ENCODE assay signal across 26 cellular contexts in the genomic region with DNA sequence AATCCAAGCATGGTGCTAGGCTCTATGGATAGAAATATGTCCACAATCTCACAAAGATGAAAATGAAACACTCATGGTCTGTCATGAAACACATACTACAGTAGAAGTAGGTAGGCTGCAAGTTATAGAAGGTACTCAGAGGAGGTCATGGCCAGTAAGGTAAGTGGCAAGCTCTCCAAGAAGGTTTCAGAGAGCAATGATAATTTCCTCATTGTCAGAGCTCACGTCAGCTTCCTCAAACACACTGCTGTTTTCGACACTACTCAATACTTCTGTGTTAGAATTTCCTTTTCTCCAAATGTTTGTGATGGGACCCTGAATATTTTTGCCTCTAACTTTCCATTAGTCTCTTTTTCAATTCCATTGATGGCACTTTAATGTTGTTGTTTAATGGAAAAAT. TPM values are rescaled to one million over a fixed set of nuclear protein-coding genes. Genes with fewer than 3 reads are reported as not detected.
DNase-seq lines count a peak whose midpoint lies in the region; ATAC-seq, FAIRE-seq and TF ChIP-seq lines count a peak whose summit lies in the region.
"Had no signal": no experiment of that assay in that cellular context is flagged by ENCODE, and none has a peak within 500 bp of the region (broad histone marks: within the 10 kb centered on the region; RNA-seq: fewer than 3 reads in every experiment).

No MANE protein-coding gene starts in this region.

- H4K20me1 ChIP-seq in DND-41 (ENCODE audit: insufficient read depth, low read length): no peaks in the 10 kb centered on the region
- no peaks in the 10 kb centered on the region for H4K20me1 ChIP-seq in OCI-LY7 (ENCODE audit: insufficient read depth, low read length)
- no peaks in the 10 kb centered on the region for H4K20me1 ChIP-seq in GM12878 (ENCODE audit: control insufficient read depth, insufficient read depth)

- no peaks in the 10 kb centered on the region for H3K9me2 ChIP-seq in OCI-LY7 (ENCODE audit: insufficient read depth, low read length)

- ATAC-seq in DND-41 (ENCODE audit: insufficient read depth, low read depth) (no peak), GM19351 (IDR thresholded peaks at IDR 0.05; ENCODE audit: unreplicated experiment) (peak; percentile 34), GM12878 (peak; percentile 3; the same call in 1 of the 3 replicates), GM21381 (IDR thresholded peaks at IDR 0.05; ENCODE audit: unreplicated experiment) (no peak), HG02884 (IDR thresholded peaks at IDR 0.05; ENCODE audit: unreplicated experiment) (no peak)

- H3K9me3 ChIP-seq in DND-41 (ENCODE audit: insufficient read depth, low read length, severe bottlenecking): peaks cover 14% of the 10 kb centered on the region
- peaks cover 8% of the 10 kb centered on the region; the same call in 1 of the 2 replicates for H3K9me3 ChIP-seq in OCI-LY7 (ENCODE audit: low read length)
- H3K9me3 ChIP-seq in GM12878 (replicated peaks; ENCODE audit: control insufficient read depth, insufficient read depth, low read length): peaks cover 25% of the 10 kb centered on the region
- H3K9me3 ChIP-seq in small intestine (ENCODE audit: control insufficient read depth, low read depth): no peaks in the 10 kb centered on the region
- H3K9me3 ChIP-seq: SJCRH30, tibial nerve had no signal

- no peaks in the 10 kb centered on the region; the same call in 1 of the 2 replicates for H3K36me3 ChIP-seq in DND-41 (ENCODE audit: insufficient read depth, low read length)
- peaks cover 4% of the 10 kb centered on the region; the same call in 1 of the 2 replicates for H3K36me3 ChIP-seq in OCI-LY7 (ENCODE audit: insufficient read depth, low read length)
- no peaks in the 10 kb centered on the region for H3K36me3 ChIP-seq in GM12878 (ENCODE audit: control insufficient read depth in 2 of 2, insufficient read depth in 2 of 2, low read length in 1 of 2)
- no peaks in the 10 kb centered on the region for H3K36me3 ChIP-seq in small intestine (ENCODE audit: control insufficient read depth in 2 of 2, insufficient read depth in 2 of 2, low read length in 2 of 2)
- H3K36me3 ChIP-seq: SJCRH30, stomach, tibial nerve had no signal

- POLR2A ChIA-PET in OCI-LY7 (lab: Charles Lee): interaction anchor here (0.5 to 1.7 kb wide), 4 partner anchors 9 to 34 kb away, joined by 3 to 5 read pairs (median 3); no protein-coding TSS in a partner anchor
- POLR2A ChIA-PET in GM12878 (lab: Charles Lee): interaction anchor here (0.6 to 5.8 kb wide), 7 partner anchors 8 to 138 kb away, joined by 3 to 49 read pairs (median 5); a partner anchor contains a TSS

- RAD21 ChIA-PET in GM12878 (lab: Charles Lee; ENCODE audit: unreplicated experiment): interaction anchor here (0.8 to 6.7 kb wide), 5 partner anchors 20 to 105 kb away, joined by 3 to 74 read pairs (median 6); a partner anchor contains a TSS

- H3K27ac ChIP-seq in DND-41 (ENCODE audit: low read length) (no peak overlapping the region), OCI-LY7 (ENCODE audit: low read depth, low read length, poor library complexity, severe bottlenecking) (no peak overlapping the region), GM12878 (ENCODE audit: control insufficient read depth, insufficient read depth) (peak overlapping the region; percentile 6; the same call in 1 of the 2 replicates), small intestine (ENCODE audit: low read depth in 1 of 2, low read length in 1 of 2) (no peak overlapping the region)
- H3K27ac ChIP-seq: SJCRH30, stomach, tibial nerve, VCaP had no signal

- H3K4me3 ChIP-seq in DND-41 (ENCODE audit: low read depth in 1 of 2, low read length in 2 of 2): no peak overlapping the region
- no peak overlapping the region for H3K4me3 ChIP-seq in OCI-LY7 (ENCODE audit: low read depth, low read length, poor library complexity, severe bottlenecking)
- H3K4me3 ChIP-seq in GM12878: no peak overlapping the region
- no peak overlapping the region for H3K4me3 ChIP-seq in small intestine (ENCODE audit: low read depth in 1 of 2, low read length in 2 of 2)
- H3K4me3 ChIP-seq: SJCRH30, smooth muscle cell, stomach, tibial nerve had no signal

- H3K4me2 ChIP-seq in DND-41 (ENCODE audit: insufficient read depth, low read length) (no peak overlapping the region), OCI-LY7 (ENCODE audit: low read length) (no peak overlapping the region), GM12878 (ENCODE audit: control insufficient read depth, insufficient read depth) (peak overlapping the region; percentile 35)
- H3K4me2 ChIP-seq: smooth muscle cell had no signal

- CTCF ChIA-PET in OCI-LY7 (lab: Charles Lee; ENCODE audit: unreplicated experiment) (no interaction called here), GM12878 (lab: Yijun Ruan, JAX) (interaction anchor here (8.9 kb wide), 1 partner anchor 106 kb away, joined by 173 read pairs; no protein-coding TSS in a partner anchor)

- no peaks in the 10 kb centered on the region for H3K79me2 ChIP-seq in DND-41 (ENCODE audit: insufficient read depth, low read length)
- H3K79me2 ChIP-seq in OCI-LY7 (ENCODE audit: insufficient read depth, low read depth, low read length): no peaks in the 10 kb centered on the region
- H3K79me2 ChIP-seq in GM12878 (ENCODE audit: control insufficient read depth, insufficient read depth, low read length): no peaks in the 10 kb centered on the region; the same call in 1 of the 2 replicates

- TF ChIP-seq EP300 in GM12878 (IDR thresholded peaks at IDR 0.05; ENCODE audit: borderline replicate concordance in 1 of 2, control insufficient read depth in 1 of 2, low read depth in 2 of 2, low read length in 2 of 2): no peak

- TF ChIP-seq POLR2A in GM12878 (IDR thresholded peaks at IDR 0.05; ENCODE audit: low read depth, low read length): no peak

- intact Hi-C loops in OCI-LY7 (cut with micrococcal nuclease; ENCODE audit: unreplicated experiment) (loop anchor here (5.0 kb wide), 2 partner anchors 103 to 132 kb away; no protein-coding TSS in a partner anchor), GM12878 (cut with micrococcal nuclease; ENCODE audit: unreplicated experiment) (loop anchor here (5.0 kb wide), 1 partner anchor 73 kb away; no protein-coding TSS in a partner anchor)

- TF ChIP-seq RAD21 in GM12878 (IDR thresholded peaks at IDR 0.05; ENCODE audit: insufficient read depth, low read depth, low read length): no peak

- SMC1A ChIA-PET in GM12878 (lab: Charles Lee; ENCODE audit: uncharacterized antibody, unreplicated experiment): interaction anchor here (0.9 to 9.5 kb wide), 8 partner anchors 9 to 105 kb away, joined by 3 to 142 read pairs (median 34); a partner anchor contains a TSS

- BruUV-seq in OCI-LY7 (replicated peaks; lab: Mats Ljungman, UMichigan): no TSS peak
- BruUV-seq in GM12878 (replicated peaks; lab: Mats Ljungman, UMichigan): no TSS peak

- TF ChIP-seq CTCF in DND-41 (IDR thresholded peaks at IDR 0.05; ENCODE audit: borderline replicate concordance, extremely low read depth, low read length, poor library complexity, severe bottlenecking) (no peak), OCI-LY7 (conservative IDR thresholded peaks at IDR 0.05; ENCODE audit: low read length) (no peak), GM12878 (IDR thresholded peaks at IDR 0.05 in 2 of 3, conservative IDR thresholded peaks at IDR 0.05 in 1 of 3; ENCODE audit: control insufficient read depth in 2 of 3, extremely low read depth in 1 of 3, insufficient read depth in 1 of 3, low read depth in 3 of 3, low read length in 3 of 3) (no peak)

- H3K27me3 ChIP-seq in DND-41 (ENCODE audit: insufficient read depth, low read length, poor library complexity): no peaks in the 10 kb centered on the region
- H3K27me3 ChIP-seq in GM12878 (replicated peaks in 1 of 2; ENCODE audit: control insufficient read depth in 2 of 2, insufficient read depth in 2 of 2, low read length in 1 of 2): no peaks in the 10 kb centered on the region
- H3K27me3 ChIP-seq in small intestine (ENCODE audit: control insufficient read depth in 2 of 2, insufficient read depth in 2 of 2, low read length in 2 of 2): no peaks in the 10 kb centered on the region
- H3K27me3 ChIP-seq: SJCRH30, stomach, tibial nerve had no signal

- 0 out of 2 replicates have a peak overlapping the region, but pooled peaks have one; percentile 39 for H2AFZ ChIP-seq in DND-41 (ENCODE audit: low read depth, low read length)
- H2AFZ ChIP-seq in OCI-LY7 (ENCODE audit: low read length): peak overlapping the region; percentile 31; the same call in 1 of the 2 replicates
- H2AFZ ChIP-seq in GM12878 (ENCODE audit: control insufficient read depth, low read depth, low read length): peak overlapping the region; percentile 58

- in situ Hi-C loops in GM12878 (cut with MboI): no loop called here

- H3K9ac ChIP-seq in DND-41 (ENCODE audit: low read depth, low read length) (no peak overlapping the region), GM12878 (ENCODE audit: control insufficient read depth, insufficient read depth, low read length) (no peak overlapping the region)

- H3K4me1 ChIP-seq in DND-41 (ENCODE audit: insufficient read depth, low read length) (no peaks in the 10 kb centered on the region), OCI-LY7 (ENCODE audit: insufficient read depth, low read length, poor library complexity, severe bottlenecking) (peaks cover 26% of the 10 kb centered on the region), GM12878 (ENCODE audit: control insufficient read depth, insufficient read depth, low read length) (peaks cover 34% of the 10 kb centered on the region), small intestine (ENCODE audit: control insufficient read depth in 2 of 2, insufficient read depth in 1 of 2, low read depth in 1 of 2, low read length in 1 of 2) (no peaks in the 10 kb centered on the region)
- H3K4me1 ChIP-seq: stomach, tibial nerve had no signal

- 2% methylated on average over 2 of the region's 2 CpGs for WGBS in GM12878 (ENCODE audit: insufficient coverage, insufficient replicate concordance, low lambda C conversion rate, missing lambda C conversion rate)
- WGBS in small intestine, 3 donors: 79 to 85% (median 81%) methylated on average over 2 of the region's 2 CpGs

- DNase-seq in DND-41 (no peak), OCI-LY7 (ENCODE audit: low spot score) (no peak), GM12878 (ENCODE audit: low read depth, low spot score) (no peak), small intestine (no peak), DMS153 treated with DMSO at 0.1 percent for 48 hours (lab: John Stamatoyannopoulos, UW; ENCODE audit: unreplicated experiment) (no peak)
- DNase-seq: activated CD4-positive, alpha-beta T cell treated with anti-CD3 and anti-CD28 coated beads, Interleukin-2, amount 50 U/mL, for 4 hours; activated effector memory CD4-positive, alpha-beta T cell treated with Interleukin-2 at 50 U/mL for 16 hours; caudate nucleus; CD4-positive, alpha-beta memory T cell; DMS153; GF-D8; KBM-7; kidney glomerular epithelial cell; mammary epithelial cell; NCI-H187; NCI-H748 treated with DMSO at 0.1 percent for 48 hours; nucleus accumbens; SJCRH30; stimulated activated CD4-positive, alpha-beta T cell treated with anti-CD3 and anti-CD28 coated beads, Interleukin-2, amount 100 ng/mL, for 48 hours; stomach had no signal

- FAIRE-seq in GM12878 (lab: Jason Lieb, UNC): no peak
- FAIRE-seq in small intestine (lab: Jason Lieb, UNC): no peak

RNA-seq across cellular contexts. Expression of a gene that starts 25.5 kb away (rescaled TPM):
- total RNA-seq in OCI-LY7 (2014; rRNA removed; shearing (Covaris generic)): 0.15 TPM in 1 of 2 replicates, not detected in the other
- 0.07 and 0.32 TPM in 2 replicates for total RNA-seq in OCI-LY7 (2022)
- 97.0 and 101 TPM in 2 replicates for total RNA-seq in GM12878 (2013; cell fraction: nucleolus; rRNA removed)
- total RNA-seq in GM12878 (2014; rRNA removed): 6.2 and 6.9 TPM in 2 replicates
- total RNA-seq in GM12878 (2014; rRNA removed; fragmentation: Illumina TruSeq; extraction: Trizol): 10.2 and 10.4 TPM in 2 replicates
- total RNA-seq in GM12878 (2021): 9.6 and 12.5 TPM in 2 replicates
- polyA plus RNA-seq in GM12878 (2011; ENCODE audit: low read depth): 0.55 TPM
- polyA plus RNA-seq in GM12878 (2011; rRNA removed): 3.5 and 4.8 TPM in 2 replicates
- polyA plus RNA-seq in GM12878 (2011; cell fraction: cytosol; rRNA removed): 1.5 and 1.8 TPM in 2 replicates
- 8.9 and 9.0 TPM in 2 replicates for polyA plus RNA-seq in GM12878 (2011; cell fraction: nucleus; rRNA removed)
- polyA plus RNA-seq in GM12878 (2012): 0.67 and 1.0 TPM in 2 replicates
- 2.1 and 2.8 TPM in 2 replicates for polyA plus RNA-seq in GM12878 (2014; fragmentation: Illumina TruSeq; extraction: Trizol)
- polyA plus RNA-seq in GM12878 (2014; fragmentation: Nextera tagmentation; extraction: Ambion mirVana): 1 to 10 TPM in 1 of 2 experiments, under 1 TPM in 1; 0.84 to 2.1 TPM
- 1.9 and 2.0 TPM in 2 replicates for polyA plus RNA-seq in GM12878 (2014; rRNA removed)
- polyA plus RNA-seq in GM12878 (2016; fragmentation: Nextera tagmentation; extraction: Ambion mirVana): 1 to 10 TPM; 3.7 to 3.9 TPM
- 28.6 and 29.6 TPM in 2 replicates for polyA minus RNA-seq in GM12878 (2011; rRNA and poly(A)+ RNA removed)
- 4.8 and 5.7 TPM in 2 replicates for polyA minus RNA-seq in GM12878 (2011; cell fraction: cytosol; rRNA and poly(A)+ RNA removed)
- 62.5 and 78.6 TPM in 2 replicates for polyA minus RNA-seq in GM12878 (2011; cell fraction: nucleus; rRNA and poly(A)+ RNA removed)
- under 1 TPM in 2 of 3 donors, not detected in 1; 0.27 TPM for polyA plus RNA-seq in small intestine
- total RNA-seq: mammary epithelial cell had no signal

Comparison
In these comparisons a context has a peak if more than half of its experiments do, and no peak if none do; other contexts are left out.
1. ATAC-seq: peak in GM19351 (single experiment) and GM12878 (single experiment); none in DND-41 (single experiment), GM21381 (single experiment) and HG02884 (single experiment).
2. RNA of a gene that starts 25.5 kb away (total RNA-seq): 6.2 to 101 TPM in GM12878; 0.07 to 0.32 TPM in OCI-LY7; every median in the first group is over 4 times any median in the second.
3. Peak in every context shown above with its lines, with median percentiles within 50 percentile points of each other: H2AFZ ChIP-seq.